Comparison of ENCODE assay signal across 19 cellular contexts in the genomic region with DNA sequence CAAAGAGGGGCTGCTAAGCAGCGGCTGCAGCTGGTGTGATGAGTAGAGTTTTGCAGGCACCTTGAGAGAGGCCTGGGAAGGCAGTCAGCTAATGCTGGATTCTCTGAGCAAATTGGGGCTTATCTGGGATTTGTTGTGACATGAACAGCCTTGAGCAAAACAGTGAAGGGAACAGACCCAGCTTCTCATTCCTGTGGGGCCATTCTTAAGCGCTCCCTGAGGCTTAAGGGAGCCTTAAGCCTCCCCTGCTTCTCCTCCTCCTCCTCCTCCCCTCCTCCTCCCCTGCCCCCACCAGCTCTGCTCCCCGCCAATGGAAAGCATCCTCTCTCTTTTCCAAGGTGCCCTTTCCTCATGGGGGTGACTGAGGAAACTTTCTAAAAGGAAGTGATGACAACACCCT. TPM values are rescaled to one million over a fixed set of nuclear protein-coding genes. Genes with fewer than 3 reads are reported as not detected.
DNase-seq lines count a peak whose midpoint lies in the region; ATAC-seq and TF ChIP-seq lines count a peak whose summit lies in the region.
"Had no signal": no experiment of that assay in that cellular context is flagged by ENCODE, and none has a peak within 500 bp of the region (broad histone marks: within the 10 kb centered on the region; RNA-seq: fewer than 3 reads in every experiment).

No MANE protein-coding gene starts in this region.

- ATAC-seq in GM23338: peak; percentile 31
- peak; percentile 55 for ATAC-seq in esophagus mucosa
- no peak for ATAC-seq in sciatic nerve
- ATAC-seq: PC-3 had no signal

- TF ChIP-seq CTCF in GM23338 (conservative IDR thresholded peaks at IDR 0.05; ENCODE audit: low read depth in 2 of 2): no peak
- no peak for TF ChIP-seq CTCF in WERI-Rb-1 (IDR thresholded peaks at IDR 0.05; ENCODE audit: low read depth, low read length)
- TF ChIP-seq CTCF in mesothelial cell of epicardium (IDR thresholded peaks at IDR 0.05; ENCODE audit: unreplicated experiment): no peak
- no peak for TF ChIP-seq CTCF in type B pancreatic cell (conservative IDR thresholded peaks at IDR 0.05)

- H3K4me2 ChIP-seq in GM23338: 0 out of 2 replicates have a peak overlapping the region, but pooled peaks have one; percentile 32

- intact Hi-C loops in sciatic nerve (cut with DNase I): no loop called here

- H2AFZ ChIP-seq in GM23338: no peak overlapping the region
- H2AFZ ChIP-seq: GM23248 had no signal

- H3K9me3 Mint-ChIP-seq in GM23338 (no peaks in the 10 kb centered on the region), mesothelial cell of epicardium (no peaks in the 10 kb centered on the region), type B pancreatic cell (no peaks in the 10 kb centered on the region)
- H3K9me3 Mint-ChIP-seq: HFFc6 had no signal

- DNase-seq in GM23338 (ENCODE audit: low spot score) (no peak), WERI-Rb-1 (peak; percentile 85), mesothelial cell of epicardium (ENCODE audit: low spot score in 2 of 2, unreplicated experiment in 2 of 2) (no peak), H7 (no peak), sciatic nerve (ENCODE audit: low spot score) (no peak), type B pancreatic cell (ENCODE audit: extremely low spot score, unreplicated experiment) (no peak)
- no peak for DNase-seq in activated naive CD4-positive, alpha-beta T cell (lab: John Stamatoyannopoulos, UW)
- DNase-seq: Caco-2, DMS79, GM23248, HFFc6, NCI-H1436, NCI-H2081 treated with DMSO at 0.1 percent for 48 hours, NCI-H2227 treated with DMSO at 0.1 percent for 48 hours, NCI-H524 treated with DMSO at 0.1 percent for 48 hours, PC-3 had no signal

- 0 out of 2 replicates have a peak, but pooled peaks cover 3% of the 10 kb centered on the region for H3K36me3 ChIP-seq in GM23338 (ENCODE audit: insufficient read depth)
- H3K36me3 ChIP-seq in WERI-Rb-1: 0 out of 2 replicates have a peak, but pooled peaks cover 3% of the 10 kb centered on the region
- peaks cover 10% of the 10 kb centered on the region for H3K36me3 ChIP-seq in H7 (replicated peaks; ENCODE audit: control insufficient read depth, insufficient read depth, low read length)

- no peak overlapping the region for H3K27ac ChIP-seq in GM23338 (ENCODE audit: low read depth)
- H3K27ac ChIP-seq in WERI-Rb-1: peak overlapping the region; percentile 56
- H3K27ac ChIP-seq: GM23248 had no signal

- H3K79me2 ChIP-seq in GM23338 (replicated peaks; ENCODE audit: insufficient read depth): no peaks in the 10 kb centered on the region

- H3K4me1 ChIP-seq in GM23338 (ENCODE audit: insufficient read depth): peaks cover 23% of the 10 kb centered on the region

- H3K27me3 Mint-ChIP-seq in GM23338 (ENCODE audit: insufficient read depth, low read depth, poor library complexity): peaks cover 15% of the 10 kb centered on the region
- peaks cover 19% of the 10 kb centered on the region for H3K27me3 Mint-ChIP-seq in mesothelial cell of epicardium (ENCODE audit: low read depth)
- H3K27me3 Mint-ChIP-seq in type B pancreatic cell: peaks cover 4% of the 10 kb centered on the region

- H3K36me3 Mint-ChIP-seq in GM23338 (ENCODE audit: low read depth): peaks cover 26% of the 10 kb centered on the region
- peaks cover 12% of the 10 kb centered on the region for H3K36me3 Mint-ChIP-seq in mesothelial cell of epicardium
- H3K36me3 Mint-ChIP-seq in type B pancreatic cell: peaks cover 11% of the 10 kb centered on the region

- H3K4me3 Mint-ChIP-seq in GM23338 (no peak overlapping the region), mesothelial cell of epicardium (no peak overlapping the region), type B pancreatic cell (no peak overlapping the region)
- H3K4me3 Mint-ChIP-seq: CD14-positive monocyte, HFFc6 had no signal

- H4K20me1 ChIP-seq in GM23338 (replicated peaks; ENCODE audit: insufficient read depth): peaks cover 1% of the 10 kb centered on the region

- peaks cover 44% of the 10 kb centered on the region for H3K4me1 Mint-ChIP-seq in GM23338
- H3K4me1 Mint-ChIP-seq in mesothelial cell of epicardium: peaks cover 16% of the 10 kb centered on the region
- H3K4me1 Mint-ChIP-seq in type B pancreatic cell (ENCODE audit: unreplicated experiment): peaks cover 13% of the 10 kb centered on the region

- H3K27me3 ChIP-seq in GM23338 (ENCODE audit: insufficient read depth) (no peaks in the 10 kb centered on the region), WERI-Rb-1 (ENCODE audit: insufficient read depth, low read depth, severe bottlenecking) (no peaks in the 10 kb centered on the region), H7 (ENCODE audit: control insufficient read depth, insufficient read depth, low read length) (no peaks in the 10 kb centered on the region; the same call in 1 of the 2 replicates)

- no peak overlapping the region for H3K27ac Mint-ChIP-seq in GM23338
- peak overlapping the region; percentile 45 for H3K27ac Mint-ChIP-seq in mesothelial cell of epicardium
- H3K27ac Mint-ChIP-seq in type B pancreatic cell: no peak overlapping the region
- H3K27ac Mint-ChIP-seq: HFFc6 had no signal

- H3K4me3 ChIP-seq in GM23338 (no peak overlapping the region), WERI-Rb-1 (ENCODE audit: low read depth, low read length) (no peak overlapping the region), H7 (ENCODE audit: insufficient read depth, low read depth, low read length) (no peak overlapping the region)
- H3K4me3 ChIP-seq: GM23248 had no signal

- H3K9me2 ChIP-seq in GM23338 (ENCODE audit: insufficient read depth): no peaks in the 10 kb centered on the region; the same call in 1 of the 2 replicates

- H3F3A ChIP-seq in GM23338 (replicated peaks; ENCODE audit: low read depth): peaks cover 18% of the 10 kb centered on the region

- no peaks in the 10 kb centered on the region for H3K9me3 ChIP-seq in WERI-Rb-1 (ENCODE audit: severe bottlenecking)
- H3K9me3 ChIP-seq: Caco-2 had no signal

TF ChIP-seq in GM23338, 12 proteins besides CTCF, POLR2A, EP300 and RAD21 (continues in another document):
- TF ChIP-seq STAT1 (IDR thresholded peaks at IDR 0.05; ENCODE audit: unreplicated experiment): no peak

RNA-seq across cellular contexts. Expression of gene HMGCS2, which starts 21.3 kb away (rescaled TPM):
- not detected in 2 replicates for total RNA-seq in GM23338 (2014; rRNA removed; shearing (Covaris generic))
- not detected in 2 replicates for polyA plus RNA-seq in GM23338 (2016; fragmentation: Nextera tagmentation; extraction: Ambion mirVana)
- total RNA-seq in esophagus mucosa: 0.76 TPM
- total RNA-seq in mesothelial cell of epicardium: 0.47 to 1.4 TPM (median 0.51 TPM) in 3 replicates
- not detected in 2 replicates for total RNA-seq in H7 (2014; rRNA removed; shearing (Covaris generic))
- total RNA-seq in sciatic nerve: not detected
- 19.1 and 34.7 TPM in 2 replicates for total RNA-seq in type B pancreatic cell (ENCODE audit: low replicate concordance)
- total RNA-seq: A673, GM23248, HFFc6, PC-3 had no signal
- polyA plus RNA-seq: CD14-positive monocyte, GM23248 had no signal

RNA-seq across cellular contexts. Expression of gene PHGDH, which starts 35.7 kb away (rescaled TPM):
- 816 and 885 TPM in 2 replicates for total RNA-seq in GM23338 (2014; rRNA removed; shearing (Covaris generic))
- polyA plus RNA-seq in GM23338 (2016; fragmentation: Nextera tagmentation; extraction: Ambion mirVana): 612 and 652 TPM in 2 replicates
- total RNA-seq in esophagus mucosa: 108 TPM
- 142 to 151 TPM (median 149 TPM) in 3 replicates for total RNA-seq in mesothelial cell of epicardium
- 586 and 589 TPM in 2 replicates for total RNA-seq in H7 (2014; rRNA removed; shearing (Covaris generic))
- total RNA-seq in sciatic nerve: 60.0 TPM
- 195 and 217 TPM in 2 replicates for total RNA-seq in type B pancreatic cell (ENCODE audit: low replicate concordance)
